ENCODE assay signal across 9 cellular contexts in the genomic region with DNA sequence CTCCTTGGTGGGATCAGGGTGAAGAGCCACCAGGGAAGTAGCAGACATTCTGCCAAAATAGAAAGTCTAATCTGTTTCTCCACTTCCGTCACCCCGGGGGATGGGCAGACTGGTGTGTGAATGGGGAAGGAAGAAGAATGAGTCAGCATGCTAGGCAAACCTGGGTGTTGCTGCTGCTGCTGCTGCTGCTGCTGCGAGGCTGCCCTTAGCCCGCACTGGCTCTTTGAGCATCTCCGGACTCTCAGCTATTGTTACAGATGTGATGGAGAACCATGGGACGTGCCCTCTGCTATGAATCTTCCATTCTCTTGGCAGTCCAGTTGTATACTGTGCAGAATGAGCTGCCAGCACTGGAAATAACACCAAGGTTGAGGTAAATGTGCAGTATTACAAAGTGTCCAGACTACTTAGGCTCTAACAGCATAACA.
DNase-seq lines count a peak whose midpoint lies in the region; ATAC-seq, FAIRE-seq and TF ChIP-seq lines count a peak whose summit lies in the region.
"Had no signal": no experiment of that assay in that cellular context is flagged by ENCODE, and none has a peak within 500 bp of the region (broad histone marks: within the 10 kb centered on the region; RNA-seq: fewer than 3 reads in every experiment).

No MANE protein-coding gene starts in this region.

- H3K36me3 ChIP-seq in Karpas-422 (ENCODE audit: insufficient read depth, low read length) (no peaks in the 10 kb centered on the region), mesenchymal stem cell (ENCODE audit: control insufficient read depth in 1 of 2, insufficient read depth in 2 of 2, low read depth in 1 of 2, low read length in 2 of 2) (no peaks in the 10 kb centered on the region)

- H3K4me3 ChIP-seq in Karpas-422 (ENCODE audit: low read length) (peak overlapping the region; percentile 42), cardiac fibroblast (replicated peaks in 1 of 2; ENCODE audit: low read depth in 2 of 2, low read length in 2 of 2) (no peak overlapping the region), mesenchymal stem cell (ENCODE audit: insufficient read depth in 1 of 2, low read depth in 1 of 2, low read length in 2 of 2) (no peak overlapping the region)

- FAIRE-seq in HTR-8/SVneo (lab: Jason Lieb, UNC) = no peak
- FAIRE-seq: colon had no signal

- H4K8ac ChIP-seq in mesenchymal stem cell (ENCODE audit: low read length) = no peak overlapping the region

- no peak for TF ChIP-seq CTCF in cardiac fibroblast (IDR thresholded peaks at IDR 0.05; ENCODE audit: low read depth, low read length)

- H2BK120ac ChIP-seq in mesenchymal stem cell (ENCODE audit: low read depth, low read length) = no peak overlapping the region

- H3K79me2 ChIP-seq in Karpas-422 (ENCODE audit: low read length) = no peaks in the 10 kb centered on the region

- H3K27me3 ChIP-seq in Karpas-422 (ENCODE audit: low read length) = no peaks in the 10 kb centered on the region
- no peaks in the 10 kb centered on the region for H3K27me3 ChIP-seq in mesenchymal stem cell (ENCODE audit: control insufficient read depth in 1 of 2, insufficient read depth in 1 of 2, low read length in 2 of 2)

- DNase-seq in GM04504 (ENCODE audit: low read depth) = peak; percentile 24
- DNase-seq in Karpas-422 = peak; percentile 91
- peak; percentile 64 to 72 for DNase-seq in cardiac fibroblast (ENCODE audit: low read depth in 2 of 2)
- DNase-seq in mesenchymal stem cell = peak; percentile 72
- DNase-seq in stimulated activated CD8-positive, alpha-beta memory T cell treated with anti-CD3 and anti-CD28 coated beads, Interleukin-7, amount 100 ng/mL, for 1 hour (ENCODE audit: low read depth in 2 of 2) = peak; percentile 35 to 39
- no peak for DNase-seq in HTR-8/SVneo (ENCODE audit: insufficient read length, low spot score)

- peak overlapping the region; percentile 8 for H4K91ac ChIP-seq in mesenchymal stem cell (ENCODE audit: low read length)

- H3K23ac ChIP-seq in mesenchymal stem cell (ENCODE audit: low read length in 2 of 2) = no peak overlapping the region

- peak; percentile 98 for ATAC-seq in GM21529 (IDR thresholded peaks at IDR 0.05; ENCODE audit: unreplicated experiment)
- peak; percentile 93 to 97 for ATAC-seq in activated CD4-positive, CD25-positive, alpha-beta regulatory T cell treated with anti-CD3 and anti-CD28 coated beads, Interleukin-2, amount 50 U/mL, for 24 hours

- H3K4me1 ChIP-seq in Karpas-422 (ENCODE audit: low read length) (peaks cover 27% of the 10 kb centered on the region), mesenchymal stem cell (ENCODE audit: control insufficient read depth, insufficient read depth, low read depth, low read length) (peaks cover 14% of the 10 kb centered on the region)

- H3K4me2 ChIP-seq in Karpas-422 (ENCODE audit: low read depth, low read length, poor library complexity, severe bottlenecking) (peak overlapping the region; percentile 67), mesenchymal stem cell (ENCODE audit: low read length, poor library complexity, severe bottlenecking) (peak overlapping the region; percentile 8)

- H3K9me3 ChIP-seq in Karpas-422 (ENCODE audit: low read length) (no peaks in the 10 kb centered on the region), mesenchymal stem cell (ENCODE audit: control insufficient read depth, low read length) (no peaks in the 10 kb centered on the region)

- H3K27ac ChIP-seq in Karpas-422 (ENCODE audit: low read length) = peak overlapping the region; percentile 26; the same call in 1 of the 2 replicates
- H3K27ac ChIP-seq in mesenchymal stem cell (ENCODE audit: low read length, poor library complexity, severe bottlenecking) = peak overlapping the region; percentile 42

- no peak overlapping the region for H3K14ac ChIP-seq in mesenchymal stem cell (ENCODE audit: low read length in 2 of 2)

- H3K9ac ChIP-seq in Karpas-422 (ENCODE audit: low read length) (peak overlapping the region; percentile 54), mesenchymal stem cell (ENCODE audit: low read length) (peak overlapping the region; percentile 11)

- H2AK5ac ChIP-seq in mesenchymal stem cell (ENCODE audit: low read length, severe bottlenecking) = no peak overlapping the region

- peak overlapping the region in 1 of 2 experiments; percentile 48 for H2BK12ac ChIP-seq in mesenchymal stem cell (ENCODE audit: low read length in 2 of 2)

- no peak overlapping the region for H3K18ac ChIP-seq in mesenchymal stem cell (ENCODE audit: low read depth in 1 of 2, low read length in 2 of 2)

- WGBS in mesenchymal stem cell = 5% methylated on average over 6 of the region's 6 CpGs

- no peak overlapping the region for H2BK15ac ChIP-seq in mesenchymal stem cell (ENCODE audit: low read depth, poor library complexity, severe bottlenecking)

- no peak overlapping the region for H2BK5ac ChIP-seq in mesenchymal stem cell (ENCODE audit: low read depth, low read length, poor library complexity, severe bottlenecking)

- peak overlapping the region; percentile 97 for H2AFZ ChIP-seq in Karpas-422 (ENCODE audit: low read length)
- peak overlapping the region; percentile 43 for H2AFZ ChIP-seq in mesenchymal stem cell (ENCODE audit: low read depth, low read length)

- H3K4ac ChIP-seq in mesenchymal stem cell (ENCODE audit: low read depth in 1 of 2, low read length in 2 of 2) = no peak overlapping the region

- no peaks in the 10 kb centered on the region for H4K20me1 ChIP-seq in Karpas-422 (ENCODE audit: insufficient read depth, low read depth, low read length)

- no peaks in the 10 kb centered on the region for H3K9me2 ChIP-seq in Karpas-422 (replicated peaks; ENCODE audit: insufficient read depth, low read length)

- peaks cover 25% of the 10 kb centered on the region for H3K79me1 ChIP-seq in mesenchymal stem cell (replicated peaks; ENCODE audit: low read length, poor library complexity, severe bottlenecking)
